In genomic region chr19:19619121-19619848, GRCh38 we compare ENCODE assay signal across 8 cellular contexts. TPM values are rescaled to one million over a fixed set of nuclear protein-coding genes. Genes with fewer than 3 reads are reported as not detected.
DNase-seq lines count a peak whose midpoint lies in the region; ATAC-seq and TF ChIP-seq lines count a peak whose summit lies in the region.

No MANE protein-coding gene starts in this region.

- H3K36me3 ChIP-seq in cardiac muscle cell (no peaks in the 10 kb centered on the region), kidney epithelial cell (ENCODE audit: control insufficient read depth, insufficient read depth, low read length) (no peaks in the 10 kb centered on the region), upper lobe of left lung (peaks cover 0 to 7% (median 0%) of the 10 kb centered on the region in 4 donors), mesendoderm (ENCODE audit: control insufficient read depth, insufficient read depth, low read length) (peaks cover 4% of the 10 kb centered on the region)

- no peak overlapping the region for H2AK5ac ChIP-seq in mesendoderm (ENCODE audit: low read length)

- H2BK15ac ChIP-seq in mesendoderm (replicated peaks; ENCODE audit: low read depth) = no peak overlapping the region

- TF ChIP-seq CTCF in cardiac muscle cell (IDR thresholded peaks at IDR 0.05; ENCODE audit: low read depth, low read length) = no peak
- TF ChIP-seq CTCF in activated CD8-positive, alpha-beta T cell treated with anti-CD3 and anti-CD28 coated beads for 36 hours (IDR thresholded peaks at IDR 0.05) = no peak
- no peak for TF ChIP-seq CTCF in kidney epithelial cell (IDR thresholded peaks at IDR 0.05; ENCODE audit: insufficient read depth, low read length, poor library complexity, severe bottlenecking)
- TF ChIP-seq CTCF in upper lobe of left lung (IDR thresholded peaks at IDR 0.05) = no peak

- H3K9me3 ChIP-seq in cardiac muscle cell (ENCODE audit: low read depth) = no peaks in the 10 kb centered on the region
- H3K9me3 ChIP-seq in upper lobe of left lung = no peaks in the 10 kb centered on the region

- H3K4me1 ChIP-seq in cardiac muscle cell (ENCODE audit: low read depth) (peaks cover 4% of the 10 kb centered on the region), upper lobe of left lung (peaks cover 8 to 18% (median 15%) of the 10 kb centered on the region in 4 donors), mesendoderm (ENCODE audit: control insufficient read depth, low read depth, low read length) (no peaks in the 10 kb centered on the region)

- H3K18ac ChIP-seq in mesendoderm (ENCODE audit: low read length) = no peak overlapping the region

- intact Hi-C loops in Right ventricle myocardium inferior (cut with DNase I) = no loop called here
- intact Hi-C loops in activated CD8-positive, alpha-beta T cell treated with anti-CD3 and anti-CD28 coated beads for 36 hours (cut with micrococcal nuclease) = no loop called here

- H3K9me3 Mint-ChIP-seq in activated CD8-positive, alpha-beta T cell treated with anti-CD3 and anti-CD28 coated beads for 36 hours = no peaks in the 10 kb centered on the region

- TF ChIP-seq POLR2A in upper lobe of left lung (IDR thresholded peaks at IDR 0.05) = no peak

- CTCF ChIA-PET in activated CD8-positive, alpha-beta T cell treated with anti-CD3 and anti-CD28 coated beads for 36 hours (lab: Charles Lee) = interaction anchor here (0.9 to 1.4 kb wide), 4 partner anchors 65 to 88 kb away, joined by 3 to 4 read pairs (median 3); no protein-coding TSS in a partner anchor

- H4K8ac ChIP-seq in mesendoderm (ENCODE audit: low read depth, low read length) = no peak overlapping the region

- peak overlapping the region; percentile 80 for H3K4me3 Mint-ChIP-seq in activated CD8-positive, alpha-beta T cell treated with anti-CD3 and anti-CD28 coated beads for 36 hours

- peaks cover 2% of the 10 kb centered on the region for H3K79me1 ChIP-seq in mesendoderm (ENCODE audit: low read length)

- H3K56ac ChIP-seq in mesendoderm (ENCODE audit: low read length) = no peak overlapping the region

- peaks cover 11% of the 10 kb centered on the region for H3K36me3 Mint-ChIP-seq in activated CD8-positive, alpha-beta T cell treated with anti-CD3 and anti-CD28 coated beads for 36 hours (ENCODE audit: low read depth)

- peaks cover 35% of the 10 kb centered on the region for H3K4me1 Mint-ChIP-seq in activated CD8-positive, alpha-beta T cell treated with anti-CD3 and anti-CD28 coated beads for 36 hours (ENCODE audit: low read depth)

- H3K27ac Mint-ChIP-seq in activated CD8-positive, alpha-beta T cell treated with anti-CD3 and anti-CD28 coated beads for 36 hours = peak overlapping the region; percentile 72

- no peak overlapping the region for H2BK120ac ChIP-seq in mesendoderm (ENCODE audit: low read depth, low read length)

- H3K27me3 Mint-ChIP-seq in activated CD8-positive, alpha-beta T cell treated with anti-CD3 and anti-CD28 coated beads for 36 hours = no peaks in the 10 kb centered on the region

- no peak for TF ChIP-seq EP300 in upper lobe of left lung (IDR thresholded peaks at IDR 0.05)

- POLR2A ChIA-PET in activated CD8-positive, alpha-beta T cell treated with anti-CD3 and anti-CD28 coated beads for 36 hours (lab: Charles Lee) = interaction anchor here (0.7 to 1.8 kb wide), 6 partner anchors 8 to 17 kb away, joined by 3 to 5 read pairs (median 4); partner anchors contain the start of gene LPAR2

- no peak overlapping the region for H3K23ac ChIP-seq in mesendoderm (ENCODE audit: low read length)

- H3K4me2 ChIP-seq in mesendoderm (ENCODE audit: low read length) = no peak overlapping the region

- H3K27me3 ChIP-seq in cardiac muscle cell = no peaks in the 10 kb centered on the region
- no peaks in the 10 kb centered on the region for H3K27me3 ChIP-seq in kidney epithelial cell (ENCODE audit: control insufficient read depth, insufficient read depth, low read length)
- no peaks in the 10 kb centered on the region for H3K27me3 ChIP-seq in upper lobe of left lung
- no peaks in the 10 kb centered on the region for H3K27me3 ChIP-seq in mesendoderm (ENCODE audit: insufficient read depth, low read length, poor library complexity)

- DNase-seq in cardiac muscle cell (ENCODE audit: low read depth in 1 of 2, low spot score in 1 of 2) = no peak
- DNase-seq in Right ventricle myocardium inferior (ENCODE audit: missing footprints) = no peak
- no peak for DNase-seq in activated CD8-positive, alpha-beta T cell treated with anti-CD3 and anti-CD28 coated beads for 36 hours
- no peak for DNase-seq in kidney epithelial cell (ENCODE audit: low read depth)
- DNase-seq in upper lobe of left lung = peak in 1 of 2 donors; percentile 60
- DNase-seq in islet precursor cell = no peak
- no peak for DNase-seq in mesendoderm

- H3K4me3 ChIP-seq in cardiac muscle cell = peak overlapping the region; percentile 7
- peak overlapping the region; percentile 36 for H3K4me3 ChIP-seq in kidney epithelial cell (ENCODE audit: low read depth, low read length)
- H3K4me3 ChIP-seq in upper lobe of left lung = peak overlapping the region in 3 of 4 donors; percentile 54 to 67 (median 61)
- H3K4me3 ChIP-seq in mesendoderm (ENCODE audit: low read length) = no peak overlapping the region

- WGBS in upper lobe of left lung, 2 donors = 53 to 55% methylated on average over 20 to 21 of the region's 22 CpGs
- WGBS in mesendoderm (ENCODE audit: extremely low coverage, insufficient coverage, low lambda C conversion rate) = no CpG with 5 or more reads among the region's 22 CpGs

- H3K27ac ChIP-seq in cardiac muscle cell (no peak overlapping the region), upper lobe of left lung (no peak overlapping the region), mesendoderm (ENCODE audit: low read depth, low read length) (no peak overlapping the region)

- no peak overlapping the region for H3K9ac ChIP-seq in mesendoderm (ENCODE audit: low read length)

- no peaks in the 10 kb centered on the region for H3K79me2 ChIP-seq in mesendoderm (ENCODE audit: control insufficient read depth, insufficient read depth, low read length)

- H2BK5ac ChIP-seq in mesendoderm (ENCODE audit: low read length) = no peak overlapping the region

- no peak overlapping the region for H3K4ac ChIP-seq in mesendoderm (ENCODE audit: low read depth, low read length)

- no peak for ATAC-seq in Right ventricle myocardium inferior
- ATAC-seq in activated CD8-positive, alpha-beta T cell treated with anti-CD3 and anti-CD28 coated beads for 36 hours = no peak
- ATAC-seq in upper lobe of left lung (ENCODE audit: low FRiP score in 2 of 2) = no peak
- no peak for ATAC-seq in GM19328 (IDR thresholded peaks at IDR 0.05; ENCODE audit: unreplicated experiment)

- no peak overlapping the region for H4K5ac ChIP-seq in mesendoderm (ENCODE audit: low read length)

RNA-seq across cellular contexts. Expression of gene PBX4, which starts 0.8 kb away (rescaled TPM):
- total RNA-seq in cardiac muscle cell = 6.7 and 11.8 TPM in 2 replicates
- 10.3 and 10.9 TPM in 2 replicates for polyA plus RNA-seq in cardiac muscle cell
- not detected for total RNA-seq in Right ventricle myocardium inferior
- total RNA-seq in activated CD8-positive, alpha-beta T cell treated with anti-CD3 and anti-CD28 coated beads for 36 hours = 10 to 100 TPM; 13.8 to 15.6 TPM
- total RNA-seq in kidney epithelial cell = 0.41 and 1.7 TPM in 2 replicates
- 10 to 100 TPM in 2 of 6 donors, 1 to 10 TPM in 4; 2.0 to 30.4 (median 5.8) TPM for total RNA-seq in upper lobe of left lung
- polyA plus RNA-seq in mesendoderm (2013, experiment 1 of 2) = 1.0 TPM
- polyA plus RNA-seq in mesendoderm (2013, experiment 2 of 2) = 1.2 TPM

RNA-seq across cellular contexts. Expression of gene LPAR2, which starts 8.7 kb away (rescaled TPM):
- total RNA-seq in cardiac muscle cell = 29.7 and 39.9 TPM in 2 replicates
- polyA plus RNA-seq in cardiac muscle cell = 56.6 and 62.2 TPM in 2 replicates
- total RNA-seq in Right ventricle myocardium inferior = 0.57 TPM
- total RNA-seq in activated CD8-positive, alpha-beta T cell treated with anti-CD3 and anti-CD28 coated beads for 36 hours = 10 to 100 TPM; 26.6 to 28.2 TPM
- 19.2 and 30.5 TPM in 2 replicates for total RNA-seq in kidney epithelial cell
- total RNA-seq in upper lobe of left lung = 10 to 100 TPM; 16.4 to 51.3 (median 24.1) TPM
- polyA plus RNA-seq in mesendoderm (2013, experiment 1 of 2) = 47.8 TPM
- polyA plus RNA-seq in mesendoderm (2013, experiment 2 of 2) = 47.7 TPM

RNA-seq across cellular contexts. Expression of gene GMIP, which starts 24.2 kb away (rescaled TPM):
- total RNA-seq in cardiac muscle cell (13.7 and 15.1 TPM in 2 replicates), Right ventricle myocardium inferior (4.5 TPM), kidney epithelial cell (6.3 and 18.3 TPM in 2 replicates), upper lobe of left lung (100 to 1,000 TPM in 1 of 6 donors, 10 to 100 TPM in 5; 20.8 to 109 (median 49.1) TPM)
- 11.6 and 12.4 TPM in 2 replicates for polyA plus RNA-seq in cardiac muscle cell
- total RNA-seq in activated CD8-positive, alpha-beta T cell treated with anti-CD3 and anti-CD28 coated beads for 36 hours = 10 to 100 TPM; 57.3 to 59.9 TPM
- 10.4 TPM for polyA plus RNA-seq in mesendoderm (2013, experiment 1 of 2)
- 10.4 TPM for polyA plus RNA-seq in mesendoderm (2013, experiment 2 of 2)

RNA-seq across cellular contexts. Expression of gene ATP13A1, which starts 44.2 kb away (rescaled TPM):
- total RNA-seq in cardiac muscle cell (117 and 216 TPM in 2 replicates), Right ventricle myocardium inferior (20.1 TPM), kidney epithelial cell (76.9 and 186 TPM in 2 replicates), upper lobe of left lung (100 to 1,000 TPM in 3 of 6 donors, 10 to 100 TPM in 3; 58.6 to 256 (median 97.4) TPM)
- polyA plus RNA-seq in cardiac muscle cell = 58.0 and 67.9 TPM in 2 replicates
- total RNA-seq in activated CD8-positive, alpha-beta T cell treated with anti-CD3 and anti-CD28 coated beads for 36 hours = 10 to 100 TPM; 52.4 to 53.1 TPM
- 37.8 TPM for polyA plus RNA-seq in mesendoderm (2013, experiment 1 of 2)
- 36.4 TPM for polyA plus RNA-seq in mesendoderm (2013, experiment 2 of 2)

RNA-seq across cellular contexts. Expression of gene ZNF101, which starts 49.4 kb away (rescaled TPM):
- 5.7 and 6.0 TPM in 2 replicates for total RNA-seq in cardiac muscle cell
- polyA plus RNA-seq in cardiac muscle cell = 4.9 and 5.9 TPM in 2 replicates
- total RNA-seq in Right ventricle myocardium inferior = 2.7 TPM
- 10 to 100 TPM; 82.5 to 85.2 TPM for total RNA-seq in activated CD8-positive, alpha-beta T cell treated with anti-CD3 and anti-CD28 coated beads for 36 hours
- 4.9 and 5.3 TPM in 2 replicates for total RNA-seq in kidney epithelial cell
- total RNA-seq in upper lobe of left lung = 10 to 100 TPM in 4 of 6 donors, 1 to 10 TPM in 2; 3.4 to 16.1 (median 11.1) TPM
- 38.5 TPM for polyA plus RNA-seq in mesendoderm (2013, experiment 1 of 2)
- 35.3 TPM for polyA plus RNA-seq in mesendoderm (2013, experiment 2 of 2)

Comparison
In these comparisons a context has a peak if more than half of its experiments do, and no peak if none do; other contexts are left out.
1. RNA of gene LPAR2, which starts 8.7 kb away (total RNA-seq): 29.7 to 39.9 TPM in cardiac muscle cell, 26.6 to 28.2 TPM in activated CD8-positive, alpha-beta T cell treated with anti-CD3 and anti-CD28 coated beads for 36 hours, 16.4 to 51.3 TPM in upper lobe of left lung and 19.2 to 30.5 TPM in kidney epithelial cell; 0.57 TPM in Right ventricle myocardium inferior (single experiment); every median in the first group is over 10 times any median in the second.